ENCODE assay signal across 8 cellular contexts in genomic region chr1:17540255-17541001, GRCh38. TPM values are rescaled to one million over a fixed set of nuclear protein-coding genes. Genes with fewer than 3 reads are reported as not detected.
DNase-seq lines count a peak whose midpoint lies in the region; ATAC-seq and TF ChIP-seq lines count a peak whose summit lies in the region.

No MANE protein-coding gene starts in this region.

- peaks cover 11% of the 10 kb centered on the region for H3K27me3 ChIP-seq in A673 (replicated peaks; ENCODE audit: insufficient read depth, low read depth, low read length, poor library complexity)
- no peaks in the 10 kb centered on the region for H3K27me3 ChIP-seq in Loucy (ENCODE audit: insufficient read depth, low read length, poor library complexity, severe bottlenecking)
- H3K27me3 ChIP-seq in thymus (ENCODE audit: control insufficient read depth, insufficient read depth): peaks cover 37% of the 10 kb centered on the region

- H4K20me1 ChIP-seq in Loucy (ENCODE audit: insufficient read depth, low read length, poor library complexity, severe bottlenecking): no peaks in the 10 kb centered on the region

- TF ChIP-seq CTCF in A673 (conservative IDR thresholded peaks at IDR 0.05; ENCODE audit: low read depth, low read length) (no peak), Loucy (conservative IDR thresholded peaks at IDR 0.05; ENCODE audit: low read length) (no peak), cardiac fibroblast (IDR thresholded peaks at IDR 0.05; ENCODE audit: low read depth, low read length) (no peak)

- H3K4me1 ChIP-seq in A673 (ENCODE audit: insufficient read depth, low read length, poor library complexity, severe bottlenecking) (peaks cover 12% of the 10 kb centered on the region), Loucy (ENCODE audit: insufficient read depth, low read length, poor library complexity, severe bottlenecking) (no peaks in the 10 kb centered on the region), thymus (ENCODE audit: control insufficient read depth, insufficient read depth, low read length) (no peaks in the 10 kb centered on the region)

- H2AFZ ChIP-seq in Loucy (ENCODE audit: low read length): 0 out of 2 replicates have a peak overlapping the region, but pooled peaks have one; percentile 33

- H3K4me2 ChIP-seq in Loucy (ENCODE audit: low read depth, low read length, poor library complexity, severe bottlenecking): peak overlapping the region; percentile 22

- H3K9me3 ChIP-seq in A673 (ENCODE audit: low read depth, low read length, poor library complexity, severe bottlenecking) (no peaks in the 10 kb centered on the region), Loucy (ENCODE audit: insufficient read depth, low read depth, low read length) (no peaks in the 10 kb centered on the region), thymus (ENCODE audit: control insufficient read depth) (no peaks in the 10 kb centered on the region)

- peak; percentile 43 for ATAC-seq in left lobe of liver
- ATAC-seq in HG02571 (IDR thresholded peaks at IDR 0.05; ENCODE audit: unreplicated experiment): no peak

- CTCF ChIA-PET in A673 (lab: Charles Lee): no interaction called here

- no peaks in the 10 kb centered on the region for H3K79me2 ChIP-seq in Loucy (ENCODE audit: insufficient read depth, low read length)

- DNase-seq in A673 (ENCODE audit: low spot score) (no peak), cardiac fibroblast (ENCODE audit: low read depth in 2 of 2) (peak; percentile 24 to 62), left lobe of liver (ENCODE audit: low spot score) (no peak), pons (ENCODE audit: low spot score) (no peak), HT-29 (ENCODE audit: low spot score) (no peak)

- H3K9me2 ChIP-seq in Loucy (replicated peaks; ENCODE audit: low read depth, low read length): no peaks in the 10 kb centered on the region

- H3K27ac ChIP-seq in A673 (ENCODE audit: low read depth, low read length, poor library complexity, severe bottlenecking) (peak overlapping the region; percentile 76), thymus (ENCODE audit: low read depth) (no peak overlapping the region)

- POLR2A ChIA-PET in A673 (lab: Charles Lee; ENCODE audit: low non-redundant PET): interaction anchor here (0.6 kb wide), 1 partner anchor 70 kb away, joined by 4 read pairs; no protein-coding TSS in a partner anchor

- H3K36me3 ChIP-seq in A673 (ENCODE audit: insufficient read depth, low read length, poor library complexity, severe bottlenecking) (no peaks in the 10 kb centered on the region), Loucy (ENCODE audit: insufficient read depth, low read length) (no peaks in the 10 kb centered on the region), thymus (ENCODE audit: control insufficient read depth, insufficient read depth) (no peaks in the 10 kb centered on the region)

- no peak overlapping the region for H3K9ac ChIP-seq in Loucy (ENCODE audit: low read depth, low read length, poor library complexity, severe bottlenecking)

- no TSS peak for BruUV-seq in A673 (replicated peaks; lab: Mats Ljungman, UMichigan)

- intact Hi-C loops in A673 (cut with micrococcal nuclease; ENCODE audit: unreplicated experiment): no loop called here

- WGBS in thymus: 18% methylated on average over 26 of the region's 26 CpGs

- H3F3A ChIP-seq in Loucy (ENCODE audit: low read depth): no peaks in the 10 kb centered on the region

- peak overlapping the region; percentile 56 for H3K4me3 ChIP-seq in A673 (ENCODE audit: low read depth, low read length, poor library complexity, severe bottlenecking)
- no peak overlapping the region for H3K4me3 ChIP-seq in Loucy (ENCODE audit: low read length, poor library complexity, severe bottlenecking)
- H3K4me3 ChIP-seq in cardiac fibroblast (replicated peaks in 1 of 2; ENCODE audit: low read depth in 2 of 2, low read length in 2 of 2): peak overlapping the region; percentile 67 to 80
- peak overlapping the region; percentile 32 for H3K4me3 ChIP-seq in thymus (ENCODE audit: low read length)

RNA-seq across cellular contexts. Expression of gene ARHGEF10L, which starts 0.9 kb away (rescaled TPM):
- total RNA-seq in A673 (2021) (3.3 and 5.1 TPM in 2 replicates), left lobe of liver (126 TPM)
- 11.5 TPM for polyA plus RNA-seq in thymus
- total RNA-seq in HT-29 (2014; rRNA removed; shearing (Covaris generic)): 54.2 and 56.1 TPM in 2 replicates

Comparison
In these comparisons a context has a peak if more than half of its experiments do, and no peak if none do; other contexts are left out.
1. DNase-seq: peak in cardiac fibroblast (2 of 2); none in A673 (single experiment), left lobe of liver (single experiment), pons (single experiment) and HT-29 (single experiment).